In the genomic region with DNA sequence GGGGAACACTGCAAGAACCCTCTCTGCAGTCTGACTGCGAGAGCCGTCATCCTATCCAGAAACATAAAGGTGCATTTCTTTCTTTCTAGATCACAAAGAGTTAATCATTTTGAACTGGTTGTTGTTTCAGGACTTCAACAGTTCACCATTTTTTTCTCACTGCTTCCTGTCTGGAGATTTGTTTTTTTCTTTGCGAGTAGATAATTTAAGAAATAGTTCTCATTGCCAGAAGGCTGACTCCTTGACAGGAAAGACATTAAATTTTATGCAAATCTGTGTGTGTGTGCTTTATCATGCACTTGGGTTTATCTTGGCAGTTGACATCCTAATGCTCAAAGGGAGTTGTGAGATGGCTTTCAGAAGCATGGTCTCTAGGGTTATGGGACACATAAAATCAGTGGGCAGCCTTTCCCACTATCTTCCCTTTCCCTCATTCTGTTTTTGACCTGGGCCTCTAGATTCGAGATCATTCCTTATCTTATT, we compare ENCODE assay signal across 10 cellular contexts.
A peak's percentile ranks its signal among the peaks of the same experiment; 100 is the strongest.
DNase-seq lines count a peak whose midpoint lies in the region; ATAC-seq and TF ChIP-seq lines count a peak whose summit lies in the region.
"Had no signal": no experiment of that assay in that cellular context is flagged by ENCODE, and none has a peak within 500 bp of the region (broad histone marks: within the 10 kb centered on the region; RNA-seq: fewer than 3 reads in every experiment).

No MANE protein-coding gene starts in this region.

- H3K9me3 ChIP-seq in CD4-positive, alpha-beta memory T cell (ENCODE audit: control insufficient read depth in 1 of 2, low read length in 2 of 2): no peaks in the 10 kb centered on the region

- no peak for TF ChIP-seq CTCF in fibroblast of pulmonary artery (IDR thresholded peaks at IDR 0.05; ENCODE audit: low read length, missing control alignments)

- no peaks in the 10 kb centered on the region for H3K27me3 Mint-ChIP-seq in CD4-positive, alpha-beta memory T cell
- peaks cover 5% of the 10 kb centered on the region for H3K27me3 Mint-ChIP-seq in activated T-helper 2 cell treated with anti-CD3 and anti-CD28 coated beads, Interferon-gamma antibody, Interleukin-2, Interleukin-4, amounts not matched to agents 10 μg/mL and 5 μg/mL and 100 μg/mL, durations not matched to agents 14 hours and 24 hours and 36 hours (ENCODE audit: low read depth)

- intact Hi-C loops in CD4-positive, alpha-beta memory T cell (cut with micrococcal nuclease): no loop called here
- intact Hi-C loops in activated T-helper 2 cell treated with anti-CD3 and anti-CD28 coated beads, Interferon-gamma antibody, Interleukin-2, Interleukin-4, amounts not matched to agents 10 μg/mL and 5 μg/mL and 100 μg/mL, durations not matched to agents 14 hours and 24 hours and 36 hours (cut with micrococcal nuclease): no loop called here

- DNase-seq in CD4-positive, alpha-beta memory T cell: peak in 2 of 5 donors; percentile 15 to 17
- DNase-seq in fibroblast of pulmonary artery (ENCODE audit: low read depth) (peak; percentile 58), superior temporal gyrus (ENCODE audit: extremely low spot score) (no peak), cerebellum (ENCODE audit: low spot score) (no peak), NCI-H2227 treated with DMSO at 0.1 percent for 48 hours (lab: John Stamatoyannopoulos, UW) (no peak)
- no peak for DNase-seq in activated T-helper 2 cell treated with anti-CD3 and anti-CD28 coated beads, Interferon-gamma antibody, Interleukin-2, Interleukin-4, amounts not matched to agents 10 μg/mL and 5 μg/mL and 100 μg/mL, durations not matched to agents 14 hours and 24 hours and 36 hours (ENCODE audit: low spot score)
- DNase-seq: stimulated activated CD4-positive, alpha-beta T cell treated with anti-CD3 and anti-CD28 coated beads, Interleukin-1b, Interleukin-23, amount 100 ng/mL, for 48 hours; SW 1271 had no signal

- no peak overlapping the region for H3K27ac ChIP-seq in CD4-positive, alpha-beta memory T cell (ENCODE audit: low read depth, low read length)

- ATAC-seq in GM19395 (IDR thresholded peaks at IDR 0.05; ENCODE audit: unreplicated experiment) (peak; percentile 66), HG03354 (IDR thresholded peaks at IDR 0.05; ENCODE audit: poor library complexity, severe bottlenecking, unreplicated experiment) (peak; percentile 76)

- no peaks in the 10 kb centered on the region for H3K27me3 ChIP-seq in CD4-positive, alpha-beta memory T cell (ENCODE audit: insufficient read depth, low read length)

- H3K4me3 Mint-ChIP-seq in CD4-positive, alpha-beta memory T cell: peak overlapping the region in 5 of 8 donors; percentile 3 to 33 (median 24)
- H3K4me3 Mint-ChIP-seq in activated T-helper 2 cell treated with anti-CD3 and anti-CD28 coated beads, Interferon-gamma antibody, Interleukin-2, Interleukin-4, amounts not matched to agents 10 μg/mL and 5 μg/mL and 100 μg/mL, durations not matched to agents 14 hours and 24 hours and 36 hours (ENCODE audit: low read depth): no peak overlapping the region

- H3K4me1 ChIP-seq in CD4-positive, alpha-beta memory T cell (ENCODE audit: insufficient read depth, low read length): peaks cover 29% of the 10 kb centered on the region

- H3K36me3 Mint-ChIP-seq in CD4-positive, alpha-beta memory T cell: no peaks in the 10 kb centered on the region
- peaks cover 8% of the 10 kb centered on the region for H3K36me3 Mint-ChIP-seq in activated T-helper 2 cell treated with anti-CD3 and anti-CD28 coated beads, Interferon-gamma antibody, Interleukin-2, Interleukin-4, amounts not matched to agents 10 μg/mL and 5 μg/mL and 100 μg/mL, durations not matched to agents 14 hours and 24 hours and 36 hours (ENCODE audit: low read depth)

- peaks cover 0 to 4% (median 0%) of the 10 kb centered on the region in 8 donors for H3K9me3 Mint-ChIP-seq in CD4-positive, alpha-beta memory T cell
- H3K9me3 Mint-ChIP-seq in activated T-helper 2 cell treated with anti-CD3 and anti-CD28 coated beads, Interferon-gamma antibody, Interleukin-2, Interleukin-4, amounts not matched to agents 10 μg/mL and 5 μg/mL and 100 μg/mL, durations not matched to agents 14 hours and 24 hours and 36 hours: no peaks in the 10 kb centered on the region

- POLR2A ChIA-PET in CD4-positive, alpha-beta memory T cell (lab: Charles Lee; ENCODE audit: partially characterized antibody): interaction anchor here (1.0 kb wide), 1 partner anchor 119 kb away, joined by 4 read pairs; no protein-coding TSS in a partner anchor

- H3K27ac Mint-ChIP-seq in CD4-positive, alpha-beta memory T cell: peak overlapping the region in 4 of 7 donors; percentile 10 to 43 (median 21)
- no peak overlapping the region for H3K27ac Mint-ChIP-seq in activated T-helper 2 cell treated with anti-CD3 and anti-CD28 coated beads, Interferon-gamma antibody, Interleukin-2, Interleukin-4, amounts not matched to agents 10 μg/mL and 5 μg/mL and 100 μg/mL, durations not matched to agents 14 hours and 24 hours and 36 hours

- no peaks in the 10 kb centered on the region for H3K36me3 ChIP-seq in CD4-positive, alpha-beta memory T cell (ENCODE audit: insufficient read depth, low read length)

- CTCF ChIA-PET in CD4-positive, alpha-beta memory T cell (lab: Charles Lee; ENCODE audit: partially characterized antibody): no interaction called here

- H3K4me3 ChIP-seq in CD4-positive, alpha-beta memory T cell (ENCODE audit: low read length in 2 of 2): no peak overlapping the region
- no peak overlapping the region for H3K4me3 ChIP-seq in fibroblast of pulmonary artery (replicated peaks; ENCODE audit: low read depth, low read length)

- H3K4me1 Mint-ChIP-seq in CD4-positive, alpha-beta memory T cell: peaks cover 23 to 44% (median 30%) of the 10 kb centered on the region in 4 donors
- peaks cover 15% of the 10 kb centered on the region for H3K4me1 Mint-ChIP-seq in activated T-helper 2 cell treated with anti-CD3 and anti-CD28 coated beads, Interferon-gamma antibody, Interleukin-2, Interleukin-4, amounts not matched to agents 10 μg/mL and 5 μg/mL and 100 μg/mL, durations not matched to agents 14 hours and 24 hours and 36 hours (ENCODE audit: low read depth)
